Comparison of ENCODE assay signal across 19 cellular contexts in the genomic region with DNA sequence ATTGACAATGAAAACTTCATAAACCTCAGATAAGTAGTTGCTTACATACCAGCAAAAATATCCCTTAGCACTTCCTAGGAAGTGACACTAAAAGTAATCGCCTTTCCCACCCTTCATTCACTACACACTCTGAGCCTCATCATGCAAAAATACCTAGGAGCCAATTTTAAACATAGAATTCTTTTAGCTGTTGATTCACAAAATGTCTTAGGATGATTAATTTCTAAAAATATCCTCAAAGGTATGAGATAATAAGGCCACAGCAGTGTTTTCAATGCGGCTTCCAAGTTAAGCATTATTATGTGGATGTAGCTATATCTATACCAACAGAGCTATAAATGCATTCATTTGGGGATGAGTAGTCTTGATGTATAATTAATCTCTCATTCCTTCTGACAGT.
"Had no signal": no experiment of that assay in that cellular context is flagged by ENCODE, and none has a peak within 500 bp of the region (broad histone marks: within the 10 kb centered on the region; RNA-seq: fewer than 3 reads in every experiment).

No MANE protein-coding gene starts in this region.

- H3K27me3 Mint-ChIP-seq: memory B cell; naive thymus-derived CD4-positive, alpha-beta T cell; type B pancreatic cell had no signal

- DNase-seq: effector CD4-positive, alpha-beta T cell; endodermal cell; erythroblast; foreskin keratinocyte; islet precursor cell; lower lobe of right lung; midbrain; naive thymus-derived CD4-positive, alpha-beta T cell; stimulated activated CD4-positive, alpha-beta T cell treated with anti-CD3 and anti-CD28 coated beads, Interleukin-4, amount 100 ng/mL, for 1 hour; stimulated activated CD8-positive, alpha-beta memory T cell treated with anti-CD3 and anti-CD28 coated beads, Interleukin-4, amount 100 ng/mL, for 48 hours; stimulated activated naive CD8-positive, alpha-beta T cell treated with anti-CD3 and anti-CD28 coated beads, Interleukin-15, Interleukin-2, amounts not matched to agents 100 U/mL and 50 U/mL, for 24 hours; thyroid gland had no signal

- H3K27me3 ChIP-seq: foreskin keratinocyte, neutrophil, suprapubic skin, thyroid gland had no signal

- H3K4me3 ChIP-seq: coronary artery, lower lobe of right lung, suprapubic skin, thyroid gland had no signal

- ATAC-seq: foreskin keratinocyte; left lobe of liver; lower lobe of right lung; naive thymus-derived CD4-positive, alpha-beta T cell; stimulated activated effector memory CD8-positive, alpha-beta T cell treated with anti-CD3 and anti-CD28 coated beads, Interleukin-12 subunit alpha, Interleukin-12 subunit beta, amount 100 ng/mL, for 72 hours; stimulated activated naive CD8-positive, alpha-beta T cell treated with anti-CD3 and anti-CD28 coated beads, Interleukin-15, Interleukin-2, amounts not matched to agents 100 U/mL and 50 U/mL, for 24 hours had no signal

- H3K4me1 Mint-ChIP-seq: endodermal cell; memory B cell; stimulated activated effector memory CD8-positive, alpha-beta T cell treated with anti-CD3 and anti-CD28 coated beads, Interleukin-12 subunit alpha, Interleukin-12 subunit beta, amount 100 ng/mL, for 72 hours had no signal

- H3K4me3 Mint-ChIP-seq: endodermal cell; memory B cell; naive thymus-derived CD4-positive, alpha-beta T cell; stimulated activated effector memory CD8-positive, alpha-beta T cell treated with anti-CD3 and anti-CD28 coated beads, Interleukin-12 subunit alpha, Interleukin-12 subunit beta, amount 100 ng/mL, for 72 hours; type B pancreatic cell had no signal

- H3K4me1 ChIP-seq: foreskin keratinocyte, lower lobe of right lung, suprapubic skin, thyroid gland had no signal

- H3K27ac ChIP-seq: coronary artery, foreskin keratinocyte, lower lobe of right lung, neutrophil, suprapubic skin, thyroid gland had no signal

- H3K9me3 Mint-ChIP-seq: endodermal cell; memory B cell; naive thymus-derived CD4-positive, alpha-beta T cell; stimulated activated effector memory CD8-positive, alpha-beta T cell treated with anti-CD3 and anti-CD28 coated beads, Interleukin-12 subunit alpha, Interleukin-12 subunit beta, amount 100 ng/mL, for 72 hours; type B pancreatic cell had no signal

- H3K27ac Mint-ChIP-seq: memory B cell; stimulated activated effector memory CD8-positive, alpha-beta T cell treated with anti-CD3 and anti-CD28 coated beads, Interleukin-12 subunit alpha, Interleukin-12 subunit beta, amount 100 ng/mL, for 72 hours; type B pancreatic cell had no signal

- H3K9me3 ChIP-seq: lower lobe of right lung, neutrophil, suprapubic skin, thyroid gland had no signal
